23 cellular contexts compared by ENCODE assay signal in the genomic region with DNA sequence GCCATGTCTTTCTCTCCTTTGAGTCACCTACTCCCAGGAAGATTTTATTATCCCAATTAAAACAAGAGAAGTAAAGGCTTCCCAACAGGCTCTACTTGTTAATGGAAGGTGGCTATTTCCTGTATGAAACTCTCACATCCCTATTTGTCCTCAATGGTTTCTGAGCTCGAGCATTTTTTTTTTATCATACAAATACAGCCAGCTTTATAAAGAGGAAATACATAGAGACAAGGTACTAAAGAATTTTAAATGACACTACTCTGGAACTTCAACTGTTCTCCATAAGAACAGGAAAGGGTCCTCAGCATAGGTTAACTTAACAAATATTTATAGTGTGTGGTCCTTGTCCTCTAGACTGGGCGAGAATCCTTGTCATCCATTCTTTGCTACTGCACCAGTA. TPM values are rescaled to one million over a fixed set of nuclear protein-coding genes. Genes with fewer than 3 reads are reported as not detected.
DNase-seq lines count a peak whose midpoint lies in the region; ATAC-seq and TF ChIP-seq lines count a peak whose summit lies in the region.
"Had no signal": no experiment of that assay in that cellular context is flagged by ENCODE, and none has a peak within 500 bp of the region (broad histone marks: within the 10 kb centered on the region; RNA-seq: fewer than 3 reads in every experiment).

No MANE protein-coding gene starts in this region.

- H2AFZ ChIP-seq in OCI-LY3 (ENCODE audit: low read depth, low read length): no peak overlapping the region

- CTCF ChIA-PET in activated naive CD4-positive, alpha-beta T cell treated with anti-CD3 and anti-CD28 coated beads for 36 hours (lab: Charles Lee): no interaction called here
- CTCF ChIA-PET in activated naive CD4-positive, alpha-beta T cell treated with anti-CD3 and anti-CD28 coated beads, Interleukin-2, amount 10 ng/mL, durations not matched to agents 7 days and 5 days (lab: Charles Lee): interaction anchor here (0.6 to 1.7 kb wide), 4 partner anchors 9 to 203 kb away, joined by 3 to 9 read pairs (median 4); no protein-coding TSS in a partner anchor

- no peak overlapping the region for H3K27ac ChIP-seq in OCI-LY3 (ENCODE audit: low read length)
- H3K27ac ChIP-seq in WERI-Rb-1: no peak overlapping the region
- H3K27ac ChIP-seq: A549; BLaER1 treated with 17β-estradiol and CSF1 and Interleukin-3, amounts not matched to agents 10 nM and 100 nM had no signal

- no peaks in the 10 kb centered on the region for H3K9me3 ChIP-seq in OCI-LY3 (ENCODE audit: insufficient read depth, low read length)
- H3K9me3 ChIP-seq in WERI-Rb-1 (ENCODE audit: severe bottlenecking): no peaks in the 10 kb centered on the region
- H3K9me3 ChIP-seq: A549, BE2C, HAP-1 had no signal

- H3K27ac Mint-ChIP-seq in activated naive CD4-positive, alpha-beta T cell treated with anti-CD3 and anti-CD28 coated beads for 36 hours: peak overlapping the region; percentile 8
- no peak overlapping the region for H3K27ac Mint-ChIP-seq in activated naive CD4-positive, alpha-beta T cell treated with anti-CD3 and anti-CD28 coated beads, Interleukin-2, amount 10 ng/mL, durations not matched to agents 7 days and 5 days
- no peak overlapping the region for H3K27ac Mint-ChIP-seq in activated T-helper 17 cell treated with anti-CD3 and anti-CD28 coated beads, Interleukin-2, amount 50 U/mL, for 72 hours
- H3K27ac Mint-ChIP-seq: CD14-positive monocyte; CD4-positive, alpha-beta T cell; CD8-positive, alpha-beta memory T cell; HFFc6 had no signal

- peaks cover 61% of the 10 kb centered on the region for H3K4me1 Mint-ChIP-seq in activated naive CD4-positive, alpha-beta T cell treated with anti-CD3 and anti-CD28 coated beads for 36 hours (ENCODE audit: low read depth)
- H3K4me1 Mint-ChIP-seq in activated naive CD4-positive, alpha-beta T cell treated with anti-CD3 and anti-CD28 coated beads, Interleukin-2, amount 10 ng/mL, durations not matched to agents 7 days and 5 days: peaks cover 17% of the 10 kb centered on the region
- peaks cover 9% of the 10 kb centered on the region for H3K4me1 Mint-ChIP-seq in activated T-helper 17 cell treated with anti-CD3 and anti-CD28 coated beads, Interleukin-2, amount 50 U/mL, for 72 hours
- H3K4me1 Mint-ChIP-seq: CD14-positive monocyte; CD8-positive, alpha-beta memory T cell had no signal

- no peaks in the 10 kb centered on the region for H4K20me1 ChIP-seq in OCI-LY3 (ENCODE audit: insufficient read depth, low read length)
- H4K20me1 ChIP-seq: BLaER1 treated with 17β-estradiol and CSF1 and Interleukin-3, amounts not matched to agents 10 nM and 100 nM had no signal

- H3K36me3 Mint-ChIP-seq in activated naive CD4-positive, alpha-beta T cell treated with anti-CD3 and anti-CD28 coated beads for 36 hours (ENCODE audit: low read depth): peaks cover 64% of the 10 kb centered on the region
- peaks cover 34% of the 10 kb centered on the region for H3K36me3 Mint-ChIP-seq in activated naive CD4-positive, alpha-beta T cell treated with anti-CD3 and anti-CD28 coated beads, Interleukin-2, amount 10 ng/mL, durations not matched to agents 7 days and 5 days
- peaks cover 45% of the 10 kb centered on the region for H3K36me3 Mint-ChIP-seq in activated T-helper 17 cell treated with anti-CD3 and anti-CD28 coated beads, Interleukin-2, amount 50 U/mL, for 72 hours (ENCODE audit: low read depth)
- H3K36me3 Mint-ChIP-seq: CD14-positive monocyte had no signal

- H3K4me3 Mint-ChIP-seq in activated naive CD4-positive, alpha-beta T cell treated with anti-CD3 and anti-CD28 coated beads for 36 hours: no peak overlapping the region
- H3K4me3 Mint-ChIP-seq in activated naive CD4-positive, alpha-beta T cell treated with anti-CD3 and anti-CD28 coated beads, Interleukin-2, amount 10 ng/mL, durations not matched to agents 7 days and 5 days: no peak overlapping the region
- peak overlapping the region; percentile 34 for H3K4me3 Mint-ChIP-seq in activated T-helper 17 cell treated with anti-CD3 and anti-CD28 coated beads, Interleukin-2, amount 50 U/mL, for 72 hours
- H3K4me3 Mint-ChIP-seq: CD14-positive monocyte; CD4-positive, alpha-beta T cell; CD8-positive, alpha-beta memory T cell; HFFc6 had no signal

- peak overlapping the region; percentile 21; the same call in 1 of the 2 replicates for H3K4me2 ChIP-seq in OCI-LY3 (ENCODE audit: low read length)
- H3K4me2 ChIP-seq: A549 had no signal

- H3K36me3 ChIP-seq in OCI-LY3 (replicated peaks; ENCODE audit: low read depth, low read length) (peaks cover 11% of the 10 kb centered on the region), WERI-Rb-1 (no peaks in the 10 kb centered on the region)
- H3K36me3 ChIP-seq: BE2C; BLaER1 treated with 17β-estradiol and CSF1 and Interleukin-3, amounts not matched to agents 10 nM and 100 nM; HAP-1 had no signal

- H3K27me3 Mint-ChIP-seq in activated naive CD4-positive, alpha-beta T cell treated with anti-CD3 and anti-CD28 coated beads for 36 hours (ENCODE audit: low read depth): no peaks in the 10 kb centered on the region
- H3K27me3 Mint-ChIP-seq in activated naive CD4-positive, alpha-beta T cell treated with anti-CD3 and anti-CD28 coated beads, Interleukin-2, amount 10 ng/mL, durations not matched to agents 7 days and 5 days: no peaks in the 10 kb centered on the region
- H3K27me3 Mint-ChIP-seq in activated T-helper 17 cell treated with anti-CD3 and anti-CD28 coated beads, Interleukin-2, amount 50 U/mL, for 72 hours: no peaks in the 10 kb centered on the region
- H3K27me3 Mint-ChIP-seq: CD4-positive, alpha-beta T cell had no signal

- H3K79me2 ChIP-seq in OCI-LY3 (ENCODE audit: low read length): no peaks in the 10 kb centered on the region

- ATAC-seq in activated T-helper 17 cell treated with anti-CD3 and anti-CD28 coated beads, Interleukin-2, amount 50 U/mL, for 72 hours (replicated peaks): no peak
- ATAC-seq: A549 had no signal

- no peak for TF ChIP-seq CTCF in OCI-LY3 (IDR thresholded peaks at IDR 0.05; ENCODE audit: low read depth, low read length)
- no peak for TF ChIP-seq CTCF in WERI-Rb-1 (IDR thresholded peaks at IDR 0.05; ENCODE audit: low read depth, low read length)

- H3K9ac ChIP-seq in OCI-LY3 (ENCODE audit: low read length): no peak overlapping the region
- H3K9ac ChIP-seq: BLaER1 treated with 17β-estradiol and CSF1 and Interleukin-3, amounts not matched to agents 10 nM and 100 nM had no signal

- intact Hi-C loops in activated naive CD4-positive, alpha-beta T cell treated with anti-CD3 and anti-CD28 coated beads for 36 hours (cut with micrococcal nuclease): no loop called here

- H3K27me3 ChIP-seq in OCI-LY3 (ENCODE audit: low read depth, low read length) (no peaks in the 10 kb centered on the region), WERI-Rb-1 (ENCODE audit: insufficient read depth, low read depth, severe bottlenecking) (no peaks in the 10 kb centered on the region)
- H3K27me3 ChIP-seq: BE2C; BLaER1 treated with 17β-estradiol and CSF1 and Interleukin-3, amounts not matched to agents 10 nM and 100 nM had no signal

- peaks cover 28% of the 10 kb centered on the region for H3K9me3 Mint-ChIP-seq in activated naive CD4-positive, alpha-beta T cell treated with anti-CD3 and anti-CD28 coated beads for 36 hours
- H3K9me3 Mint-ChIP-seq in activated naive CD4-positive, alpha-beta T cell treated with anti-CD3 and anti-CD28 coated beads, Interleukin-2, amount 10 ng/mL, durations not matched to agents 7 days and 5 days: peaks cover 20% of the 10 kb centered on the region
- H3K9me3 Mint-ChIP-seq in activated T-helper 17 cell treated with anti-CD3 and anti-CD28 coated beads, Interleukin-2, amount 50 U/mL, for 72 hours: peaks cover 12% of the 10 kb centered on the region

- H3K4me1 ChIP-seq in OCI-LY3 (ENCODE audit: low read length): peaks cover 13% of the 10 kb centered on the region
- H3K4me1 ChIP-seq: A549, BE2C, HAP-1 had no signal

- DNase-seq in activated naive CD4-positive, alpha-beta T cell treated with anti-CD3 and anti-CD28 coated beads for 36 hours: no peak
- DNase-seq in activated naive CD4-positive, alpha-beta T cell treated with anti-CD3 and anti-CD28 coated beads, Interleukin-2, amount 10 ng/mL, durations not matched to agents 7 days and 5 days: no peak
- DNase-seq in HK-2 (ENCODE audit: unreplicated experiment): no peak
- DNase-seq in WERI-Rb-1: no peak
- no peak for DNase-seq in SKM-1 treated with dmso at 0.1 percent for 144 hours (lab: John Stamatoyannopoulos, UW; ENCODE audit: unreplicated experiment)
- DNase-seq: 8988T; ACHN; AML-193; BE2C; CD4-positive, alpha-beta T cell; CD8-positive, alpha-beta memory T cell; DMS 273 treated with DMSO at 0.1 percent for 48 hours; DMS79; GF-D8; GOT3; HFFc6 had no signal

- H3K4me3 ChIP-seq in OCI-LY3 (ENCODE audit: low read length) (no peak overlapping the region), WERI-Rb-1 (ENCODE audit: low read depth, low read length) (no peak overlapping the region)
- H3K4me3 ChIP-seq: A549; BLaER1 treated with 17β-estradiol and CSF1 and Interleukin-3, amounts not matched to agents 10 nM and 100 nM; HAP-1 had no signal

RNA-seq across cellular contexts. Expression of gene TSHZ2, which starts 41.0 kb away (rescaled TPM):
- total RNA-seq in activated naive CD4-positive, alpha-beta T cell treated with anti-CD3 and anti-CD28 coated beads for 36 hours: 10 to 100 TPM; 34.1 to 37.8 TPM
- 10 to 100 TPM; 29.8 to 58.2 TPM for total RNA-seq in activated T-helper 17 cell treated with anti-CD3 and anti-CD28 coated beads, Interleukin-2, amount 50 U/mL, for 72 hours
- total RNA-seq: G401, HFFc6 had no signal
